Comparison of ENCODE assay signal across 1 cellular context in the genomic region with DNA sequence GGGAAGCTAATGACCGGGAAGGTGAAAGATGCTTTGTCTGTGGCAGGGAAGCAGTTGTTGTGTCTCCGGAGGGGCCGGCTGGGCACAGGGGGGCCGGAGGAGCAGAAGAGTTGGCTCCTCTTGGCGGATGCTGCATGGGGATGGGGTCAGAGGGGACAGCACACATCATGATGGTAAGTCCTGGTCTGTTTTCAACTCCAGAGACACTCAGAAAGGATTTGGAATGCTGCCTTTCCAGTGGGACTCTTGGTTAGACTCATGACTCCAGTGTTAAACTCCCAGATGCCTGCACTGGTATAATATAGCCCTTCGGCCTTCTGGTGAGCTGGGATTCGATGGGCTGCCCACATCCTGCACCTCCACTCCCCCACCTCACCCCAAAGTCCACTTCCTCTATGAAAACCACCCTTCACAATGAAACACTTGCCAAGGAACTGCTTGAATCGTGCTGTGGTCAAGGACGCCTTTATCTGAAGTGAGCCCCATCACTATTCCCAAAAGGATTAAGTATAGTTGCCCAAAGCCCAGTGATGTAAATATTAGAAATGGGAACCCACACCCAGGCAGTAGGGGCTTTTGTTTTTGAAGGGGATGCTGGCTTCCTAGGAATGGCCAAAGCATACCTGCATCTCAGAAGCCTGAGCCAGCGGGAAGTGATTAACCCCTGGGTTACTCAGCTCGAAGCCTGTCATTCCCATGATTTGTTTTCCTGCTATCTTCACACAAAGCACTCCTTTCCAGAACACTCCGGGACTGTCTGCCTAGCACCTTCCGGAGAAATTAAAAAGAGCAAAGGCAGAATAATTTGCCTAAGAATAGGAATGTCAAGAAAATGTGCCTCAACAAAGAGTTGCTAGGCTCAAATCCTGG.
TF ChIP-seq lines count a peak whose summit lies in the region.

No MANE protein-coding gene starts in this region.

TF ChIP-seq in SK-N-SH treated with all-trans-retinoic acid at 6 μM for 48 hours, 23 proteins besides CTCF, POLR2A, EP300 and RAD21 (continued from another document):
- TF ChIP-seq ZNF565 (CRISPR knock-in tag; conservative IDR thresholded peaks at IDR 0.05; ENCODE audit: low read depth) (no peak), SNAI2 (CRISPR knock-in tag; IDR thresholded peaks at IDR 0.05) (no peak), TOX (CRISPR knock-in tag; IDR thresholded peaks at IDR 0.05; ENCODE audit: borderline replicate concordance) (no peak), BACH2 (CRISPR knock-in tag; IDR thresholded peaks at IDR 0.05; ENCODE audit: borderline replicate concordance) (no peak), ZNF8 (CRISPR knock-in tag; IDR thresholded peaks at IDR 0.05) (no peak), TCF4 (CRISPR knock-in tag; IDR thresholded peaks at IDR 0.05; ENCODE audit: borderline replicate concordance) (no peak)
- TF ChIP-seq, protein P1, sequence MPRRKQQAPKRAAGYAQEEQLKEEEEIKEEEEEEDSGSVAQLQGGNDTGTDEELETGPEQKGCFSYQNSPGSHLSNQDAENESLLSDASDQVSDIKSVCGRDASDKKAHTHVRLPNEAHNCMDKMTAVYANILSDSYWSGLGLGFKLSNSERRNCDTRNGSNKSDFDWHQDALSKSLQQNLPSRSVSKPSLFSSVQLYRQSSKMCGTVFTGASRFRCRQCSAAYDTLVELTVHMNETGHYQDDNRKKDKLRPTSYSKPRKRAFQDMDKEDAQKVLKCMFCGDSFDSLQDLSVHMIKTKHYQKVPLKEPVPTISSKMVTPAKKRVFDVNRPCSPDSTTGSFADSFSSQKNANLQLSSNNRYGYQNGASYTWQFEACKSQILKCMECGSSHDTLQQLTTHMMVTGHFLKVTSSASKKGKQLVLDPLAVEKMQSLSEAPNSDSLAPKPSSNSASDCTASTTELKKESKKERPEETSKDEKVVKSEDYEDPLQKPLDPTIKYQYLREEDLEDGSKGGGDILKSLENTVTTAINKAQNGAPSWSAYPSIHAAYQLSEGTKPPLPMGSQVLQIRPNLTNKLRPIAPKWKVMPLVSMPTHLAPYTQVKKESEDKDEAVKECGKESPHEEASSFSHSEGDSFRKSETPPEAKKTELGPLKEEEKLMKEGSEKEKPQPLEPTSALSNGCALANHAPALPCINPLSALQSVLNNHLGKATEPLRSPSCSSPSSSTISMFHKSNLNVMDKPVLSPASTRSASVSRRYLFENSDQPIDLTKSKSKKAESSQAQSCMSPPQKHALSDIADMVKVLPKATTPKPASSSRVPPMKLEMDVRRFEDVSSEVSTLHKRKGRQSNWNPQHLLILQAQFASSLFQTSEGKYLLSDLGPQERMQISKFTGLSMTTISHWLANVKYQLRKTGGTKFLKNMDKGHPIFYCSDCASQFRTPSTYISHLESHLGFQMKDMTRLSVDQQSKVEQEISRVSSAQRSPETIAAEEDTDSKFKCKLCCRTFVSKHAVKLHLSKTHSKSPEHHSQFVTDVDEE (CRISPR knock-in tag; IDR thresholded peaks at IDR 0.05) = no peak
- TF ChIP-seq, protein P2, sequence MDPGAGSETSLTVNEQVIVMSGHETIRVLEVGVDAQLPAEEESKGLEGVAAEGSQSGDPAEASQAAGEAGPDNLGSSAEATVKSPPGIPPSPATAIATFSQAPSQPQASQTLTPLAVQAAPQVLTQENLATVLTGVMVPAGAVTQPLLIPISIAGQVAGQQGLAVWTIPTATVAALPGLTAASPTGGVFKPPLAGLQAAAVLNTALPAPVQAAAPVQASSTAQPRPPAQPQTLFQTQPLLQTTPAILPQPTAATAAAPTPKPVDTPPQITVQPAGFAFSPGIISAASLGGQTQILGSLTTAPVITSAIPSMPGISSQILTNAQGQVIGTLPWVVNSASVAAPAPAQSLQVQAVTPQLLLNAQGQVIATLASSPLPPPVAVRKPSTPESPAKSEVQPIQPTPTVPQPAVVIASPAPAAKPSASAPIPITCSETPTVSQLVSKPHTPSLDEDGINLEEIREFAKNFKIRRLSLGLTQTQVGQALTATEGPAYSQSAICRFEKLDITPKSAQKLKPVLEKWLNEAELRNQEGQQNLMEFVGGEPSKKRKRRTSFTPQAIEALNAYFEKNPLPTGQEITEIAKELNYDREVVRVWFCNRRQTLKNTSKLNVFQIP (CRISPR knock-in tag; IDR thresholded peaks at IDR 0.05; ENCODE audit: borderline replicate concordance, low read depth) = no peak
- TF ChIP-seq, protein P3, sequence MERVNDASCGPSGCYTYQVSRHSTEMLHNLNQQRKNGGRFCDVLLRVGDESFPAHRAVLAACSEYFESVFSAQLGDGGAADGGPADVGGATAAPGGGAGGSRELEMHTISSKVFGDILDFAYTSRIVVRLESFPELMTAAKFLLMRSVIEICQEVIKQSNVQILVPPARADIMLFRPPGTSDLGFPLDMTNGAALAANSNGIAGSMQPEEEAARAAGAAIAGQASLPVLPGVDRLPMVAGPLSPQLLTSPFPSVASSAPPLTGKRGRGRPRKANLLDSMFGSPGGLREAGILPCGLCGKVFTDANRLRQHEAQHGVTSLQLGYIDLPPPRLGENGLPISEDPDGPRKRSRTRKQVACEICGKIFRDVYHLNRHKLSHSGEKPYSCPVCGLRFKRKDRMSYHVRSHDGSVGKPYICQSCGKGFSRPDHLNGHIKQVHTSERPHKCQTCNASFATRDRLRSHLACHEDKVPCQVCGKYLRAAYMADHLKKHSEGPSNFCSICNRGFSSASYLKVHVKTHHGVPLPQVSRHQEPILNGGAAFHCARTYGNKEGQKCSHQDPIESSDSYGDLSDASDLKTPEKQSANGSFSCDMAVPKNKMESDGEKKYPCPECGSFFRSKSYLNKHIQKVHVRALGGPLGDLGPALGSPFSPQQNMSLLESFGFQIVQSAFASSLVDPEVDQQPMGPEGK (CRISPR knock-in tag; IDR thresholded peaks at IDR 0.05; ENCODE audit: borderline replicate concordance) = no peak
